Comparison of ENCODE assay signal across 25 cellular contexts in genomic region chr17:4381690-4382671, GRCh38. TPM values are rescaled to one million over a fixed set of nuclear protein-coding genes. Genes with fewer than 3 reads are reported as not detected.
DNase-seq lines count a peak whose midpoint lies in the region; ATAC-seq, FAIRE-seq and TF ChIP-seq lines count a peak whose summit lies in the region.
"Had no signal": no experiment of that assay in that cellular context is flagged by ENCODE, and none has a peak within 500 bp of the region (broad histone marks: within the 10 kb centered on the region; RNA-seq: fewer than 3 reads in every experiment).

No MANE protein-coding gene starts in this region.

- peak overlapping the region; percentile 44; the same call in 1 of the 2 replicates for H2BK5ac ChIP-seq in H1 (ENCODE audit: low read depth, low read length)

- no peak overlapping the region for H3K14ac ChIP-seq in H1 (ENCODE audit: insufficient read length)

- H4K91ac ChIP-seq in H1 (replicated peaks; ENCODE audit: insufficient read length, low read length) = no peak overlapping the region

- no peak overlapping the region for H2AFZ ChIP-seq in H1 (ENCODE audit: low read length)

- H3K9me3 ChIP-seq in HUES48 (ENCODE audit: control insufficient read depth, insufficient read depth, low read length) (no peaks in the 10 kb centered on the region), H1 (ENCODE audit: insufficient read depth in 2 of 2, low read depth in 1 of 2, low read length in 1 of 2) (no peaks in the 10 kb centered on the region), psoas muscle (no peaks in the 10 kb centered on the region), colonic mucosa (no peaks in the 10 kb centered on the region), sigmoid colon (no peaks in the 10 kb centered on the region)
- H3K9me3 ChIP-seq: body of pancreas, heart right ventricle, ovary, upper lobe of left lung had no signal

- FAIRE-seq in GM12892 (lab: Jason Lieb, UNC) (peak; percentile 24), H1 (lab: Jason Lieb, UNC) (no peak)

- POLR2A ChIA-PET in H1 (lab: Charles Lee; ENCODE audit: partially characterized antibody) = interaction anchor here (1.5 to 1.9 kb wide), 3 partner anchors 12 to 16 kb away, joined by 4 to 10 read pairs (median 8); partner anchors contain the start of gene UBE2G1

- H2BK15ac ChIP-seq in H1 (ENCODE audit: low read length) = no peak overlapping the region

- H3K56ac ChIP-seq in H1 (replicated peaks; ENCODE audit: insufficient read length, low read depth, low read length) = no peak overlapping the region

- no peak overlapping the region for H3K4ac ChIP-seq in H1 (replicated peaks; ENCODE audit: insufficient read length, low read depth, low read length)

- H3K4me3 ChIP-seq in HUES48 (ENCODE audit: low read depth, low read length) (no peak overlapping the region), H1 (ENCODE audit: extremely low read depth in 1 of 4, insufficient read depth in 2 of 4, low read depth in 3 of 4, low read length in 4 of 4) (no peak overlapping the region), psoas muscle (no peak overlapping the region), colonic mucosa (no peak overlapping the region), sigmoid colon (no peak overlapping the region)
- H3K4me3 ChIP-seq: body of pancreas, heart right ventricle, ovary, upper lobe of left lung had no signal

- no peak overlapping the region for H4K5ac ChIP-seq in H1 (ENCODE audit: insufficient read length, low read depth, low read length)

- intact Hi-C loops in psoas muscle (cut with DNase I) (no loop called here), colonic mucosa (cut with DNase I) (no loop called here), sigmoid colon (cut with DNase I) (no loop called here)

- H3K4me1 ChIP-seq in HUES48 (ENCODE audit: control insufficient read depth, insufficient read depth, low read length) = peaks cover 6% of the 10 kb centered on the region; the same call in 1 of the 2 replicates
- peaks cover 0 to 7% (median 3%) of the 10 kb centered on the region in 4 experiments; a peak in 3 of 7 replicates for H3K4me1 ChIP-seq in H1 (replicated peaks in 1 of 4; ENCODE audit: control insufficient read depth in 3 of 4, insufficient read depth in 4 of 4, low read length in 3 of 4)
- peaks cover 3% of the 10 kb centered on the region for H3K4me1 ChIP-seq in psoas muscle
- no peaks in the 10 kb centered on the region for H3K4me1 ChIP-seq in colonic mucosa
- peaks cover 0 to 20% (median 9%) of the 10 kb centered on the region in 4 donors for H3K4me1 ChIP-seq in sigmoid colon
- H3K4me1 ChIP-seq: body of pancreas, heart right ventricle, upper lobe of left lung had no signal

- no peak overlapping the region for H3K4me2 ChIP-seq in H1 (ENCODE audit: insufficient read depth in 1 of 2, low read depth in 2 of 2, low read length in 2 of 2)

- H2AK5ac ChIP-seq in H1 (ENCODE audit: low read depth, low read length) = no peak overlapping the region

- no peaks in the 10 kb centered on the region for H4K20me1 ChIP-seq in H1 (replicated peaks in 1 of 2; ENCODE audit: control insufficient read depth in 1 of 2, insufficient read depth in 2 of 2, low read length in 2 of 2)

- no peak overlapping the region for H4K8ac ChIP-seq in H1 (ENCODE audit: extremely low read depth, insufficient read depth, low read length)

- H2BK20ac ChIP-seq in H1 (ENCODE audit: low read length) = no peak overlapping the region

- peak overlapping the region; percentile 56 for H3K18ac ChIP-seq in H1 (ENCODE audit: extremely low read depth, low read length)

- H3K27ac ChIP-seq in HUES48 (ENCODE audit: low read depth, low read length) (peak overlapping the region; percentile 54), H1 (ENCODE audit: low read depth, low read length) (no peak overlapping the region), psoas muscle (peak overlapping the region; percentile 63), colonic mucosa (no peak overlapping the region), sigmoid colon (peak overlapping the region in 1 of 4 donors; percentile 29)
- H3K27ac ChIP-seq: body of pancreas, heart right ventricle, ovary, upper lobe of left lung had no signal

- TF ChIP-seq EP300 in H1 (IDR thresholded peaks at IDR 0.05; ENCODE audit: borderline replicate concordance in 1 of 2, low read depth in 2 of 2, low read length in 2 of 2) (no peak), sigmoid colon (IDR thresholded peaks at IDR 0.05) (no peak)

- no peaks in the 10 kb centered on the region for H3K79me2 ChIP-seq in H1 (ENCODE audit: control insufficient read depth in 1 of 2, insufficient read depth in 2 of 2, low read length in 2 of 2)

- H3K27me3 ChIP-seq in HUES48 (ENCODE audit: control insufficient read depth, insufficient read depth, low read length) = no peaks in the 10 kb centered on the region
- no peaks in the 10 kb centered on the region for H3K27me3 ChIP-seq in H1 (replicated peaks in 1 of 4; ENCODE audit: control insufficient read depth in 3 of 4, extremely low read depth in 1 of 4, insufficient read depth in 3 of 4, low read length in 3 of 4)
- H3K27me3 ChIP-seq in psoas muscle (ENCODE audit: insufficient read depth in 3 of 3, low read length in 2 of 3) = no peaks in the 10 kb centered on the region
- H3K27me3 ChIP-seq in colonic mucosa = no peaks in the 10 kb centered on the region
- no peaks in the 10 kb centered on the region for H3K27me3 ChIP-seq in sigmoid colon
- H3K27me3 ChIP-seq: body of pancreas, heart right ventricle, ovary, upper lobe of left lung had no signal

- 85% methylated on average over 7 of the region's 7 CpGs; no CpG with 5 or more reads in 1 of the 2 experiments for WGBS in H1 (ENCODE audit: extremely low coverage in 1 of 2, insufficient coverage in 1 of 2, insufficient read length in 1 of 2, insufficient replicate concordance in 2 of 2, low coverage in 1 of 2, low lambda C conversion rate in 2 of 2, missing lambda C conversion rate in 1 of 2), 2 experiments
- WGBS in psoas muscle, 3 donors = 67 to 85% (median 68%) methylated on average over 6 to 7 of the region's 7 CpGs
- 75 to 76% methylated on average over 7 of the region's 7 CpGs for WGBS in sigmoid colon, 2 donors

- TF ChIP-seq POLR2A in GM12892 (IDR thresholded peaks at IDR 0.05; ENCODE audit: low read depth, low read length) (no peak), H1 (IDR thresholded peaks at IDR 0.05; ENCODE audit: control extremely low read depth in 1 of 2, low read depth in 2 of 2, low read length in 2 of 2) (no peak), sigmoid colon (IDR thresholded peaks at IDR 0.05) (no peak)

- peak in 2 of 4 donors; percentile 27 to 40 for ATAC-seq in psoas muscle
- ATAC-seq: body of pancreas, heart right ventricle, left cardiac atrium had no signal

- TF ChIP-seq RAD21 in H1 (IDR thresholded peaks at IDR 0.05 in 1 of 2, conservative IDR thresholded peaks at IDR 0.05 in 1 of 2; ENCODE audit: low read depth in 2 of 2, low read length in 2 of 2) = no peak

- DNase-seq in GM12892 (ENCODE audit: insufficient read length) = no peak
- no peak for DNase-seq in H1 (ENCODE audit: low read depth in 1 of 2, low spot score in 2 of 2)
- DNase-seq in psoas muscle = no peak
- DNase-seq in stimulated activated CD4-positive, alpha-beta T cell treated with anti-CD3 and anti-CD28 coated beads, Interleukin-2, amount 100 ng/mL, for 48 hours = no peak
- DNase-seq in ureter (ENCODE audit: low spot score) = no peak
- no peak for DNase-seq in colonic mucosa
- DNase-seq in sigmoid colon = no peak
- DNase-seq: activated B cell treated with CpG ODN at 0.5 μM for 24 hours; activated CD4-positive, alpha-beta T cell treated with anti-CD3 and anti-CD28 coated beads, Interleukin-2, amount 50 U/mL, for 48 hours; activated effector memory CD4-positive, alpha-beta T cell treated with Interleukin-2 at 50 U/mL for 16 hours; activated naive CD8-positive, alpha-beta T cell treated with anti-CD3 and anti-CD28 coated beads for 36 hours; body of pancreas; GDM1; GOT3; heart right ventricle; left cardiac atrium; NCI-H2081; NCI-H226; NCI-H774; ovary; SHP77 treated with DMSO at 0.1 percent for 48 hours; stimulated activated CD8-positive, alpha-beta memory T cell treated with anti-CD3 and anti-CD28 coated beads, Interleukin-4, amount 100 ng/mL, for 48 hours; T-helper 9 cell; upper lobe of left lung had no signal

- no peak for TF ChIP-seq CTCF in H1 (IDR thresholded peaks at IDR 0.05; ENCODE audit: control extremely low read depth in 1 of 3, insufficient read depth in 1 of 3, low read depth in 1 of 3, low read length in 3 of 3)
- no peak for TF ChIP-seq CTCF in psoas muscle (IDR thresholded peaks at IDR 0.05)
- no peak for TF ChIP-seq CTCF in colonic mucosa (IDR thresholded peaks at IDR 0.05)
- no peak for TF ChIP-seq CTCF in sigmoid colon (IDR thresholded peaks at IDR 0.05)

- H3K9ac ChIP-seq in HUES48 (ENCODE audit: low read depth, low read length) (no peak overlapping the region), H1 (replicated peaks in 1 of 4; ENCODE audit: extremely low read depth in 1 of 4, low read depth in 3 of 4, low read length in 3 of 4) (no peak overlapping the region), colonic mucosa (ENCODE audit: low read depth in 2 of 2, low read length in 2 of 2) (no peak overlapping the region)

- no peaks in the 10 kb centered on the region for H3K79me1 ChIP-seq in H1 (ENCODE audit: low read depth, low read length)

- H3K23ac ChIP-seq in H1 (ENCODE audit: insufficient read length) = no peak overlapping the region

- no peaks in the 10 kb centered on the region for H3K23me2 ChIP-seq in H1 (ENCODE audit: low read depth, low read length)

- CTCF ChIA-PET in H1 (lab: Charles Lee; ENCODE audit: partially characterized antibody) = no interaction called here

- H3K36me3 ChIP-seq in HUES48 (ENCODE audit: control insufficient read depth, insufficient read depth, low read length) = no peaks in the 10 kb centered on the region
- H3K36me3 ChIP-seq in H1 (ENCODE audit: control insufficient read depth in 2 of 4, insufficient read depth in 4 of 4, low read length in 3 of 4) = no peaks in the 10 kb centered on the region
- H3K36me3 ChIP-seq in psoas muscle (ENCODE audit: insufficient read depth in 1 of 2, low read depth in 1 of 2) = no peaks in the 10 kb centered on the region
- H3K36me3 ChIP-seq in colonic mucosa = no peaks in the 10 kb centered on the region
- no peaks in the 10 kb centered on the region for H3K36me3 ChIP-seq in sigmoid colon
- H3K36me3 ChIP-seq: heart right ventricle, ovary, upper lobe of left lung had no signal

- peak overlapping the region; percentile 95 for H2BK12ac ChIP-seq in H1 (ENCODE audit: low read depth, low read length)

- no peak overlapping the region for H2BK120ac ChIP-seq in H1 (replicated peaks; ENCODE audit: low read depth, low read length)

RNA-seq across cellular contexts. Expression of gene UBE2G1, which starts 15.5 kb away (rescaled TPM):
- polyA plus RNA-seq in GM12892 (2012; ENCODE audit: missing spikeins) = 39.7 TPM
- total RNA-seq in H1 (2021; fragmentation: NEBNext Ultra II Directional; extraction: Animal tissue kit (Norgen Biotek cat#: 25700)) = 168 and 170 TPM in 2 replicates
- polyA plus RNA-seq in H1 (2011; rRNA removed) = 57.8 and 73.9 TPM in 2 replicates
- 76.4 TPM for polyA plus RNA-seq in H1 (2011; cell fraction: cytosol; rRNA removed)
- polyA plus RNA-seq in H1 (2011; cell fraction: nucleus; rRNA removed) = 44.5 TPM
- polyA plus RNA-seq in H1 (2012, experiment 1 of 2) = 74.2 to 100 TPM (median 93.0 TPM) in 4 replicates
- 39.9 TPM for polyA plus RNA-seq in H1 (2012, experiment 2 of 2)
- 88.5 TPM for polyA plus RNA-seq in H1 (2013, experiment 1 of 2)
- 88.7 TPM for polyA plus RNA-seq in H1 (2013, experiment 2 of 2)
- polyA minus RNA-seq in H1 (2011; rRNA and poly(A)+ RNA removed) = 55.5 and 68.1 TPM in 2 replicates
- 94.1 TPM for polyA minus RNA-seq in H1 (2011; cell fraction: cytosol; rRNA and poly(A)+ RNA removed)
- 74.8 TPM for polyA minus RNA-seq in H1 (2011; cell fraction: nucleus; rRNA and poly(A)+ RNA removed)
- 100 to 1,000 TPM; 152 to 239 (median 175) TPM for total RNA-seq in psoas muscle
- 100 to 1,000 TPM in 1 of 3 donors, 10 to 100 TPM in 2; 54.6 to 128 (median 73.0) TPM for polyA plus RNA-seq in psoas muscle
- 50.9 TPM for total RNA-seq in ureter
- total RNA-seq in colonic mucosa = 10 to 100 TPM; 67.3 to 70.1 TPM
- 100 to 1,000 TPM in 2 of 4 donors, 10 to 100 TPM in 2; 83.2 to 111 (median 96.9) TPM for total RNA-seq in sigmoid colon
- 10 to 100 TPM; 20.5 to 31.7 (median 26.4) TPM for polyA plus RNA-seq in sigmoid colon

RNA-seq across cellular contexts. Expression of gene SPNS3, which starts 51.8 kb away (rescaled TPM):
- 0.11 TPM for polyA plus RNA-seq in GM12892 (2012; ENCODE audit: missing spikeins)
- not detected in 2 replicates for total RNA-seq in H1 (2021; fragmentation: NEBNext Ultra II Directional; extraction: Animal tissue kit (Norgen Biotek cat#: 25700))
- polyA plus RNA-seq in H1 (2011; rRNA removed) = 0.08 TPM in 1 of 2 replicates, not detected in the other
- 0.04 TPM for polyA plus RNA-seq in H1 (2011; cell fraction: cytosol; rRNA removed)
- polyA plus RNA-seq in H1 (2011; cell fraction: nucleus; rRNA removed) = not detected
- polyA plus RNA-seq in H1 (2012, experiment 1 of 2) = not detected in 4 replicates
- polyA plus RNA-seq in H1 (2012, experiment 2 of 2) = not detected
- polyA plus RNA-seq in H1 (2013, experiment 1 of 2) = 0.06 TPM
- 0.02 TPM for polyA plus RNA-seq in H1 (2013, experiment 2 of 2)
- polyA minus RNA-seq in H1 (2011; rRNA and poly(A)+ RNA removed) = not detected in 2 replicates
- polyA minus RNA-seq in H1 (2011; cell fraction: cytosol; rRNA and poly(A)+ RNA removed) = not detected
- not detected for polyA minus RNA-seq in H1 (2011; cell fraction: nucleus; rRNA and poly(A)+ RNA removed)
- total RNA-seq in psoas muscle = not detected
- under 1 TPM in 1 of 3 donors, not detected in 2; 0.09 TPM for polyA plus RNA-seq in psoas muscle
- total RNA-seq in ureter = 0.26 TPM
- 1 to 10 TPM in 1 of 2 donors, under 1 TPM in 1; 0.90 to 1.0 TPM for total RNA-seq in colonic mucosa
- not detected for total RNA-seq in sigmoid colon
- polyA plus RNA-seq in sigmoid colon = 1 to 10 TPM in 1 of 3 donors, not detected in 2; 1.6 TPM
- total RNA-seq: body of pancreas had no signal

Comparison
In these comparisons a context has a peak if more than half of its experiments do, and no peak if none do; other contexts are left out.
1. H3K27ac ChIP-seq: peak in HUES48 (single experiment) and psoas muscle (single experiment); none in H1 (single experiment) and colonic mucosa (single experiment).